ENCODE assay signal across 8 cellular contexts in the genomic region with DNA sequence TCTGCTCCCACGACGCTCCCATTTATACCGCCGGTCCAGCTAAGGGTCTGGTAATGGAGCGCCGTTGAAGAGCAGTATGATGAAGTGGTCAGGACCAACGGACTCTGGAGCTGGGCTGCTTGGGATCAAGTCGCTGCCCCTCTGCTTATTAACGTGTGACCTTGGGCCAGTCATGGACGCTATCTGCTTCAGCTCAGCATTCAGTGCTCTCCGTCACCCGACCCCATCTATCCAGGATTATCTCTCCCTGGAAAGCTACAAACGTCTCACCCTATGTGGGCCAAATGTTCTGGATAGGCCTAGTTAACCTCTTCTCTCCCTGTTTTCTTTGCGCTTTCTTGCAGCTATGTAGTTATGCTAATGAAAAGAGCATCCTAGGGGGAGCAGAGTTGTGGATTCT. TPM values are rescaled to one million over a fixed set of nuclear protein-coding genes. Genes with fewer than 3 reads are reported as not detected.
A peak's percentile ranks its signal among the peaks of the same experiment; 100 is the strongest.
DNase-seq lines count a peak whose midpoint lies in the region; ATAC-seq, FAIRE-seq and TF ChIP-seq lines count a peak whose summit lies in the region.

No MANE protein-coding gene starts in this region.

- H3K9ac ChIP-seq in mesendoderm (ENCODE audit: low read length) = peak overlapping the region; percentile 94

- no peak for TF ChIP-seq CTCF in bronchial epithelial cell (IDR thresholded peaks at IDR 0.05; ENCODE audit: insufficient read depth, low read length, severe bottlenecking)

- H3K79me1 ChIP-seq in mesendoderm (ENCODE audit: low read length) = peaks cover 1% of the 10 kb centered on the region

- no peak overlapping the region for H2AK5ac ChIP-seq in mesendoderm (ENCODE audit: low read length)

- no peak overlapping the region for H4K5ac ChIP-seq in mesendoderm (ENCODE audit: low read length)

- H3K4me3 ChIP-seq in bronchial epithelial cell (ENCODE audit: low read depth, low read length) = peak overlapping the region; percentile 91
- H3K4me3 ChIP-seq in mesendoderm (ENCODE audit: low read length) = peak overlapping the region; percentile 70

- ATAC-seq in HG03439 (IDR thresholded peaks at IDR 0.05; ENCODE audit: unreplicated experiment) (no peak), HG02852 (IDR thresholded peaks at IDR 0.05; ENCODE audit: unreplicated experiment) (no peak)
- no peak for ATAC-seq in activated CD4-positive, CD25-positive, alpha-beta regulatory T cell treated with anti-CD3 and anti-CD28 coated beads, Interleukin-2, amount 50 U/mL, for 24 hours

- no peak overlapping the region for H2BK5ac ChIP-seq in mesendoderm (ENCODE audit: low read length)

- no peak overlapping the region for H3K18ac ChIP-seq in mesendoderm (ENCODE audit: low read length)

- H4K8ac ChIP-seq in mesendoderm (ENCODE audit: low read depth, low read length) = no peak overlapping the region

- H3K4me2 ChIP-seq in mesendoderm (ENCODE audit: low read length) = peak overlapping the region; percentile 74

- no peak overlapping the region for H2BK15ac ChIP-seq in mesendoderm (replicated peaks; ENCODE audit: low read depth)

- H3K27me3 ChIP-seq in bronchial epithelial cell (ENCODE audit: control insufficient read depth, insufficient read depth, low read length) (no peaks in the 10 kb centered on the region), mesendoderm (ENCODE audit: insufficient read depth, low read length, poor library complexity) (no peaks in the 10 kb centered on the region)

- H3K36me3 ChIP-seq in KOPT-K1 (ENCODE audit: insufficient read depth, low read length) (peaks cover 43% of the 10 kb centered on the region), bronchial epithelial cell (ENCODE audit: control insufficient read depth, insufficient read depth, low read length) (no peaks in the 10 kb centered on the region), mesendoderm (ENCODE audit: control insufficient read depth, insufficient read depth, low read length) (no peaks in the 10 kb centered on the region)

- H3K56ac ChIP-seq in mesendoderm (ENCODE audit: low read length) = peak overlapping the region; percentile 99

- peaks cover 9% of the 10 kb centered on the region for H3K9me3 ChIP-seq in KOPT-K1 (ENCODE audit: insufficient read depth, low read length, poor library complexity, severe bottlenecking)

- no peaks in the 10 kb centered on the region for H3K4me1 ChIP-seq in mesendoderm (ENCODE audit: control insufficient read depth, low read depth, low read length)

- no CpG with 5 or more reads among the region's 14 CpGs for WGBS in mesendoderm (ENCODE audit: extremely low coverage, insufficient coverage, low lambda C conversion rate)

- FAIRE-seq in bronchial epithelial cell (lab: Jason Lieb, UNC) = no peak

- peaks cover 47% of the 10 kb centered on the region for H3K79me2 ChIP-seq in mesendoderm (ENCODE audit: control insufficient read depth, insufficient read depth, low read length)

- H3K27ac ChIP-seq in KOPT-K1 (ENCODE audit: low read depth, low read length, poor library complexity, severe bottlenecking) (peak overlapping the region; percentile 85), mesendoderm (ENCODE audit: low read depth, low read length) (no peak overlapping the region)

- no peak overlapping the region for H3K4ac ChIP-seq in mesendoderm (ENCODE audit: low read depth, low read length)

- DNase-seq in Daoy (ENCODE audit: low read depth) (peak; percentile 21), bronchial epithelial cell (ENCODE audit: low read depth) (no peak), mesendoderm (peak; percentile 59), CD1c-positive myeloid dendritic cell (ENCODE audit: extremely low spot score) (no peak)

- H2BK120ac ChIP-seq in mesendoderm (ENCODE audit: low read depth, low read length) = no peak overlapping the region

- H3K23ac ChIP-seq in mesendoderm (ENCODE audit: low read length) = no peak overlapping the region

RNA-seq across cellular contexts. Expression of a gene that starts 0.9 kb away (rescaled TPM):
- 75.1 and 105 TPM in 2 replicates for total RNA-seq in Daoy (2014; rRNA removed; shearing (Covaris generic))
- total RNA-seq in bronchial epithelial cell = 7.3 and 10.0 TPM in 2 replicates
- 98.1 TPM for polyA plus RNA-seq in mesendoderm (2013, experiment 1 of 2)
- 98.9 TPM for polyA plus RNA-seq in mesendoderm (2013, experiment 2 of 2)

RNA-seq across cellular contexts. Expression of a gene that starts 34.7 kb away (rescaled TPM):
- 0.51 TPM in 1 of 2 replicates, not detected in the other for total RNA-seq in Daoy (2014; rRNA removed; shearing (Covaris generic))
- total RNA-seq in bronchial epithelial cell = 30.5 and 46.9 TPM in 2 replicates
- polyA plus RNA-seq in mesendoderm (2013, experiment 1 of 2) = 141 TPM
- 147 TPM for polyA plus RNA-seq in mesendoderm (2013, experiment 2 of 2)

Comparison
In these comparisons a context has a peak if more than half of its experiments do, and no peak if none do; other contexts are left out.
1. DNase-seq: peak in Daoy (single experiment) and mesendoderm (single experiment); none in bronchial epithelial cell (single experiment) and CD1c-positive myeloid dendritic cell (single experiment).
2. RNA of a gene that starts 34.7 kb away (total RNA-seq): 30.5 to 46.9 TPM in bronchial epithelial cell; 0.51 TPM in Daoy; every median in the first group is over 10 times any median in the second.